ENCODE assay signal across 17 cellular contexts in the genomic region with DNA sequence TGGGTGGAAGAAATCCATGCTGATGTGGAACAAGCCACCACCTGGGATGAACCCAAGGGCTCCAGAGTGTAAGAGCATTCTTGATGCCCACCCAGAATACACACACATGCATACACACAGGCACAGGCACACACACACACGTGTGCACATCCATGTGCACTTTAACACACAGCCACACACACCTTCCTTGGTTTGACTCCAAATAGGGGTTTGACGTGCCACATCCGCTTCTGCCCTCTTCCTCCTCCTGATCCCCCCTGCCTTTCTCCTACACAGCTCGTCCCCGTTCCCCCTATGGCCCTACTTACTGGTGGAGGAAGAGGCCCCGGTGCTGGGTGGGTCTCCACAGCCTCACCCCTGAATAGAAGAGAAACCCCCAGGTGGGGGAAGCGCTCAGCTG. TPM values are rescaled to one million over a fixed set of nuclear protein-coding genes. Genes with fewer than 3 reads are reported as not detected.
DNase-seq lines count a peak whose midpoint lies in the region; ATAC-seq and TF ChIP-seq lines count a peak whose summit lies in the region.
"Had no signal": no experiment of that assay in that cellular context is flagged by ENCODE, and none has a peak within 500 bp of the region (broad histone marks: within the 10 kb centered on the region; RNA-seq: fewer than 3 reads in every experiment).

No MANE protein-coding gene starts in this region.

- WGBS in body of pancreas, 2 donors = 61 to 62% methylated on average over 7 of the region's 7 CpGs
- 78 to 81% methylated on average over 7 of the region's 7 CpGs for WGBS in tibial nerve, 2 donors

- no peaks in the 10 kb centered on the region for H3K9me3 ChIP-seq in CD4-positive, CD25-positive, alpha-beta regulatory T cell (ENCODE audit: control insufficient read depth in 2 of 2, low read length in 2 of 2)
- H3K9me3 ChIP-seq in body of pancreas (no peaks in the 10 kb centered on the region), tibial nerve (no peaks in the 10 kb centered on the region)
- H3K9me3 ChIP-seq: thyroid gland had no signal

- H3K4me1 Mint-ChIP-seq in CD4-positive, CD25-positive, alpha-beta regulatory T cell = peaks cover 5 to 38% (median 17%) of the 10 kb centered on the region in 4 donors
- H3K4me1 Mint-ChIP-seq in T-helper 2 cell treated with Interferon-gamma antibody and Interleukin-4, amounts not matched to agents 5 μg/mL and 100 μg/mL, for 36 hours (ENCODE audit: low read depth) = peaks cover 34% of the 10 kb centered on the region
- H3K4me1 Mint-ChIP-seq in immature natural killer cell = peaks cover 30% of the 10 kb centered on the region in 2 donors

- H3K36me3 Mint-ChIP-seq in CD4-positive, CD25-positive, alpha-beta regulatory T cell = no peaks in the 10 kb centered on the region
- no peaks in the 10 kb centered on the region for H3K36me3 Mint-ChIP-seq in T-helper 2 cell treated with Interferon-gamma antibody and Interleukin-4, amounts not matched to agents 5 μg/mL and 100 μg/mL, for 36 hours (ENCODE audit: low read depth)
- no peaks in the 10 kb centered on the region for H3K36me3 Mint-ChIP-seq in immature natural killer cell

- no peak for TF ChIP-seq EP300 in tibial nerve (IDR thresholded peaks at IDR 0.05)

- TF ChIP-seq POLR2A in body of pancreas (IDR thresholded peaks at IDR 0.05) (no peak), tibial nerve (IDR thresholded peaks at IDR 0.05) (no peak)

- peaks cover 18% of the 10 kb centered on the region for H3K4me1 ChIP-seq in CD4-positive, CD25-positive, alpha-beta regulatory T cell (ENCODE audit: control insufficient read depth, insufficient read depth, low read length, poor library complexity, severe bottlenecking)
- H3K4me1 ChIP-seq in body of pancreas (no peaks in the 10 kb centered on the region), tibial nerve (no peaks in the 10 kb centered on the region)
- H3K4me1 ChIP-seq: parathyroid adenoma, thyroid gland had no signal

- DNase-seq in CD4-positive, CD25-positive, alpha-beta regulatory T cell = peak in 1 of 3 donors; percentile 37
- no peak for DNase-seq in T-helper 2 cell treated with Interferon-gamma antibody and Interleukin-4, amounts not matched to agents 5 μg/mL and 100 μg/mL, for 36 hours (ENCODE audit: low spot score)
- DNase-seq in immature natural killer cell = no peak
- DNase-seq in body of pancreas = no peak
- no peak for DNase-seq in tibial nerve (ENCODE audit: low spot score in 2 of 2)
- no peak for DNase-seq in NCI-H82 treated with DMSO at 0.1 percent for 48 hours (lab: John Stamatoyannopoulos, UW; ENCODE audit: unreplicated experiment)
- DNase-seq: amygdala, foreskin fibroblast, NCI-H2029, NCI-H69, thyroid gland had no signal

- no peaks in the 10 kb centered on the region for H3K9me3 Mint-ChIP-seq in CD4-positive, CD25-positive, alpha-beta regulatory T cell
- no peaks in the 10 kb centered on the region for H3K9me3 Mint-ChIP-seq in T-helper 2 cell treated with Interferon-gamma antibody and Interleukin-4, amounts not matched to agents 5 μg/mL and 100 μg/mL, for 36 hours
- no peaks in the 10 kb centered on the region for H3K9me3 Mint-ChIP-seq in immature natural killer cell

- peak in 1 of 2 donors; percentile 9 for ATAC-seq in CD4-positive, CD25-positive, alpha-beta regulatory T cell (ENCODE audit: low read depth in 2 of 2)
- peak; percentile 22 for ATAC-seq in GM18511 (IDR thresholded peaks at IDR 0.05; ENCODE audit: unreplicated experiment)
- ATAC-seq in body of pancreas = no peak
- ATAC-seq in GM21381 (IDR thresholded peaks at IDR 0.05; ENCODE audit: unreplicated experiment) = no peak
- ATAC-seq: HCT116, SK-N-SH treated with all-trans-retinoic acid at 6 μM for 48 hours had no signal

- H3K4me3 Mint-ChIP-seq in CD4-positive, CD25-positive, alpha-beta regulatory T cell = peak overlapping the region; percentile 32 to 85 (median 74)
- peak overlapping the region; percentile 56 for H3K4me3 Mint-ChIP-seq in T-helper 2 cell treated with Interferon-gamma antibody and Interleukin-4, amounts not matched to agents 5 μg/mL and 100 μg/mL, for 36 hours
- H3K4me3 Mint-ChIP-seq in immature natural killer cell = peak overlapping the region in 4 of 5 donors; percentile 71 to 81 (median 80)

- no peak for TF ChIP-seq CTCF in body of pancreas (IDR thresholded peaks at IDR 0.05)
- no peak for TF ChIP-seq CTCF in tibial nerve (IDR thresholded peaks at IDR 0.05)

- H3K4me3 ChIP-seq in CD4-positive, CD25-positive, alpha-beta regulatory T cell (ENCODE audit: low read depth, low read length) = peak overlapping the region; percentile 57
- H3K4me3 ChIP-seq in body of pancreas = no peak overlapping the region
- no peak overlapping the region for H3K4me3 ChIP-seq in tibial nerve
- H3K4me3 ChIP-seq: thyroid gland had no signal

- H3K27me3 Mint-ChIP-seq in CD4-positive, CD25-positive, alpha-beta regulatory T cell = peaks cover 6% of the 10 kb centered on the region
- no peaks in the 10 kb centered on the region for H3K27me3 Mint-ChIP-seq in T-helper 2 cell treated with Interferon-gamma antibody and Interleukin-4, amounts not matched to agents 5 μg/mL and 100 μg/mL, for 36 hours (ENCODE audit: low read depth)
- peaks cover 0 to 2% (median 0%) of the 10 kb centered on the region in 3 donors for H3K27me3 Mint-ChIP-seq in immature natural killer cell (ENCODE audit: low read depth in 3 of 3)

- H3K27me3 ChIP-seq in CD4-positive, CD25-positive, alpha-beta regulatory T cell (ENCODE audit: control insufficient read depth, insufficient read depth, low read length) = no peaks in the 10 kb centered on the region
- H3K27me3 ChIP-seq in body of pancreas (no peaks in the 10 kb centered on the region), tibial nerve (no peaks in the 10 kb centered on the region)
- H3K27me3 ChIP-seq: thyroid gland had no signal

- intact Hi-C loops in body of pancreas (cut with DNase I) = no loop called here

- no peaks in the 10 kb centered on the region for H3K36me3 ChIP-seq in CD4-positive, CD25-positive, alpha-beta regulatory T cell (ENCODE audit: control insufficient read depth, insufficient read depth, low read length)
- H3K36me3 ChIP-seq in body of pancreas (replicated peaks in 1 of 2; ENCODE audit: insufficient read depth in 1 of 2, low read depth in 2 of 2) (no peaks in the 10 kb centered on the region), tibial nerve (no peaks in the 10 kb centered on the region)
- H3K36me3 ChIP-seq: thyroid gland had no signal

- peak overlapping the region; percentile 88 to 96 (median 92) for H3K27ac Mint-ChIP-seq in CD4-positive, CD25-positive, alpha-beta regulatory T cell
- H3K27ac Mint-ChIP-seq in T-helper 2 cell treated with Interferon-gamma antibody and Interleukin-4, amounts not matched to agents 5 μg/mL and 100 μg/mL, for 36 hours = peak overlapping the region; percentile 95
- H3K27ac Mint-ChIP-seq in immature natural killer cell = peak overlapping the region; percentile 78 to 94 (median 88)

- H3K27ac ChIP-seq in CD4-positive, CD25-positive, alpha-beta regulatory T cell (ENCODE audit: insufficient read depth, low read length, poor library complexity, severe bottlenecking) = peak overlapping the region; percentile 52
- no peak overlapping the region for H3K27ac ChIP-seq in body of pancreas
- H3K27ac ChIP-seq in tibial nerve = peak overlapping the region in 1 of 4 donors; percentile 2
- H3K27ac ChIP-seq: parathyroid adenoma, thyroid gland had no signal

RNA-seq across cellular contexts. Expression of gene SPATA21, which starts 16.0 kb away (rescaled TPM):
- not detected for total RNA-seq in CD4-positive, CD25-positive, alpha-beta regulatory T cell
- polyA plus RNA-seq in CD4-positive, CD25-positive, alpha-beta regulatory T cell = not detected
- not detected for polyA plus RNA-seq in immature natural killer cell
- total RNA-seq in body of pancreas (not detected), tibial nerve (not detected)
- total RNA-seq: cerebellum, thyroid gland had no signal

RNA-seq across cellular contexts. Expression of gene NECAP2, which starts 19.3 kb away (rescaled TPM):
- 147 TPM for total RNA-seq in CD4-positive, CD25-positive, alpha-beta regulatory T cell
- polyA plus RNA-seq in CD4-positive, CD25-positive, alpha-beta regulatory T cell = 100 to 1,000 TPM; 276 to 323 (median 303) TPM
- 100 to 1,000 TPM; 108 to 141 (median 124) TPM for polyA plus RNA-seq in immature natural killer cell
- total RNA-seq in body of pancreas (10 to 100 TPM; 28.3 to 31.9 TPM), tibial nerve (10 to 100 TPM; 49.4 to 57.9 (median 54.1) TPM)

RNA-seq across cellular contexts. Expression of gene SZRD1, which starts 54.2 kb away (rescaled TPM):
- total RNA-seq in CD4-positive, CD25-positive, alpha-beta regulatory T cell = 136 TPM
- polyA plus RNA-seq in CD4-positive, CD25-positive, alpha-beta regulatory T cell = 10 to 100 TPM; 36.9 to 54.5 (median 44.6) TPM
- polyA plus RNA-seq in immature natural killer cell = 10 to 100 TPM; 55.8 to 81.5 (median 80.7) TPM
- total RNA-seq in body of pancreas (10 to 100 TPM; 26.4 to 29.8 TPM), tibial nerve (10 to 100 TPM; 51.1 to 69.0 (median 59.6) TPM)
